ENCODE assay signal across 12 cellular contexts in genomic region chr17:17725853-17726720, GRCh38. TPM values are rescaled to one million over a fixed set of nuclear protein-coding genes. Genes with fewer than 3 reads are reported as not detected.
DNase-seq lines count a peak whose midpoint lies in the region; ATAC-seq and TF ChIP-seq lines count a peak whose summit lies in the region.
"Had no signal": no experiment of that assay in that cellular context is flagged by ENCODE, and none has a peak within 500 bp of the region (broad histone marks: within the 10 kb centered on the region; RNA-seq: fewer than 3 reads in every experiment).

No MANE protein-coding gene starts in this region.

- peak overlapping the region in 2 of 4 donors; percentile 49 to 50 for H3K4me3 Mint-ChIP-seq in IgD-negative memory B cell
- peak overlapping the region; percentile 91 for H3K4me3 Mint-ChIP-seq in nephron progenitor cell

- peaks cover 59% of the 10 kb centered on the region for H3K27me3 ChIP-seq in ectodermal cell (ENCODE audit: control insufficient read depth, insufficient read depth, low read length, poor library complexity, severe bottlenecking)

- peak; percentile 20 for DNase-seq in CD1c-positive myeloid dendritic cell (ENCODE audit: extremely low spot score)
- DNase-seq in nephron progenitor cell, result no peak
- DNase-seq in NCI-H69 (lab: John Stamatoyannopoulos, UW), result no peak
- DNase-seq: activated T-cell treated with anti-CD3 and anti-CD28 coated beads, Interleukin-2, amount 50 U/mL, for 72 hours; effector CD4-positive, alpha-beta T cell; NCI-H446; T1000 had no signal

- H3K27ac Mint-ChIP-seq in IgD-negative memory B cell, result peak overlapping the region in 2 of 3 donors; percentile 18 to 39
- H3K27ac Mint-ChIP-seq in nephron progenitor cell, result peak overlapping the region; percentile 100
- H3K27ac Mint-ChIP-seq: activated T-cell treated with anti-CD3 and anti-CD28 coated beads, Interleukin-2, amount 50 U/mL, for 72 hours had no signal

- H3K27me3 Mint-ChIP-seq in IgD-negative memory B cell (peaks cover 22% of the 10 kb centered on the region), nephron progenitor cell (ENCODE audit: low read depth, poor library complexity) (peaks cover 6% of the 10 kb centered on the region)

- no peaks in the 10 kb centered on the region for H3K36me3 ChIP-seq in ectodermal cell (ENCODE audit: control insufficient read depth, insufficient read depth, low read length)

- H3K4me3 ChIP-seq in ectodermal cell (ENCODE audit: insufficient read depth, low read depth, low read length), result peak overlapping the region; percentile 45

- H3K4me1 ChIP-seq in ectodermal cell (ENCODE audit: control insufficient read depth, insufficient read depth, low read length), result peaks cover 29% of the 10 kb centered on the region

- peaks cover 5% of the 10 kb centered on the region for H3K36me3 Mint-ChIP-seq in IgD-negative memory B cell
- peaks cover 7% of the 10 kb centered on the region for H3K36me3 Mint-ChIP-seq in nephron progenitor cell (ENCODE audit: low read depth)

- WGBS in ectodermal cell, 2 experiments, result 12 to 17% methylated on average over 8 to 9 of the region's 9 CpGs

- H3K9me3 ChIP-seq in ectodermal cell (ENCODE audit: control insufficient read depth, low read length), result no peaks in the 10 kb centered on the region

- TF ChIP-seq CTCF in nephron progenitor cell (IDR thresholded peaks at IDR 0.05), result no peak

- no peak for ATAC-seq in HG03439 (IDR thresholded peaks at IDR 0.05; ENCODE audit: unreplicated experiment)
- no peak for ATAC-seq in GM21576 (IDR thresholded peaks at IDR 0.05; ENCODE audit: unreplicated experiment)
- no peak for ATAC-seq in GM21447 (IDR thresholded peaks at IDR 0.05; ENCODE audit: unreplicated experiment)
- ATAC-seq: activated T-cell treated with anti-CD3 and anti-CD28 coated beads, Interleukin-2, amount 50 U/mL, for 72 hours had no signal

- no peaks in the 10 kb centered on the region for H3K9me3 Mint-ChIP-seq in IgD-negative memory B cell
- H3K9me3 Mint-ChIP-seq in nephron progenitor cell, result no peaks in the 10 kb centered on the region
- H3K9me3 Mint-ChIP-seq: activated T-cell treated with anti-CD3 and anti-CD28 coated beads, Interleukin-2, amount 50 U/mL, for 72 hours had no signal

- H3K27ac ChIP-seq in ectodermal cell (ENCODE audit: insufficient read depth, low read depth, low read length, poor library complexity, severe bottlenecking), result no peak overlapping the region

- H3K4me1 Mint-ChIP-seq in IgD-negative memory B cell, result peaks cover 22 to 33% (median 28%) of the 10 kb centered on the region in 3 donors
- H3K4me1 Mint-ChIP-seq in nephron progenitor cell, result peaks cover 70% of the 10 kb centered on the region

RNA-seq across cellular contexts. Expression of gene RAI1, which starts 44.8 kb away (rescaled TPM):
- polyA plus RNA-seq in IgD-negative memory B cell, result 3.0 TPM
- polyA plus RNA-seq in ectodermal cell (2013, experiment 1 of 4), result 20.2 TPM
- 21.0 TPM for polyA plus RNA-seq in ectodermal cell (2013, experiment 2 of 4)
- polyA plus RNA-seq in ectodermal cell (2013, experiment 3 of 4), result 16.0 TPM
- polyA plus RNA-seq in ectodermal cell (2013, experiment 4 of 4), result 17.1 TPM
